1 cellular context compared by ENCODE assay signal in genomic region chr16:49441366-49441780, GRCh38.
TF ChIP-seq lines count a peak whose summit lies in the region.

No MANE protein-coding gene starts in this region.

TF ChIP-seq in HepG2, 621 proteins besides CTCF, POLR2A, EP300 and RAD21 (continued from another document):
- TF ChIP-seq MEF2D (CRISPR knock-in tag; IDR thresholded peaks at IDR 0.05) = no peak
- no peak for TF ChIP-seq TARDBP (CRISPR knock-in tag; IDR thresholded peaks at IDR 0.05)
- TF ChIP-seq CENPT (CRISPR knock-in tag; IDR thresholded peaks at IDR 0.05; ENCODE audit: low read depth) = no peak
- TF ChIP-seq, protein P1, sequence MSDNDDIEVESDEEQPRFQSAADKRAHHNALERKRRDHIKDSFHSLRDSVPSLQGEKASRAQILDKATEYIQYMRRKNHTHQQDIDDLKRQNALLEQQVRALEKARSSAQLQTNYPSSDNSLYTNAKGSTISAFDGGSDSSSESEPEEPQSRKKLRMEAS (IDR thresholded peaks at IDR 0.05) = no peak
- TF ChIP-seq, protein P2, sequence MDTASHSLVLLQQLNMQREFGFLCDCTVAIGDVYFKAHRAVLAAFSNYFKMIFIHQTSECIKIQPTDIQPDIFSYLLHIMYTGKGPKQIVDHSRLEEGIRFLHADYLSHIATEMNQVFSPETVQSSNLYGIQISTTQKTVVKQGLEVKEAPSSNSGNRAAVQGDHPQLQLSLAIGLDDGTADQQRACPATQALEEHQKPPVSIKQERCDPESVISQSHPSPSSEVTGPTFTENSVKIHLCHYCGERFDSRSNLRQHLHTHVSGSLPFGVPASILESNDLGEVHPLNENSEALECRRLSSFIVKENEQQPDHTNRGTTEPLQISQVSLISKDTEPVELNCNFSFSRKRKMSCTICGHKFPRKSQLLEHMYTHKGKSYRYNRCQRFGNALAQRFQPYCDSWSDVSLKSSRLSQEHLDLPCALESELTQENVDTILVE (CRISPR knock-in tag; IDR thresholded peaks at IDR 0.05) = no peak
